In the genomic region with DNA sequence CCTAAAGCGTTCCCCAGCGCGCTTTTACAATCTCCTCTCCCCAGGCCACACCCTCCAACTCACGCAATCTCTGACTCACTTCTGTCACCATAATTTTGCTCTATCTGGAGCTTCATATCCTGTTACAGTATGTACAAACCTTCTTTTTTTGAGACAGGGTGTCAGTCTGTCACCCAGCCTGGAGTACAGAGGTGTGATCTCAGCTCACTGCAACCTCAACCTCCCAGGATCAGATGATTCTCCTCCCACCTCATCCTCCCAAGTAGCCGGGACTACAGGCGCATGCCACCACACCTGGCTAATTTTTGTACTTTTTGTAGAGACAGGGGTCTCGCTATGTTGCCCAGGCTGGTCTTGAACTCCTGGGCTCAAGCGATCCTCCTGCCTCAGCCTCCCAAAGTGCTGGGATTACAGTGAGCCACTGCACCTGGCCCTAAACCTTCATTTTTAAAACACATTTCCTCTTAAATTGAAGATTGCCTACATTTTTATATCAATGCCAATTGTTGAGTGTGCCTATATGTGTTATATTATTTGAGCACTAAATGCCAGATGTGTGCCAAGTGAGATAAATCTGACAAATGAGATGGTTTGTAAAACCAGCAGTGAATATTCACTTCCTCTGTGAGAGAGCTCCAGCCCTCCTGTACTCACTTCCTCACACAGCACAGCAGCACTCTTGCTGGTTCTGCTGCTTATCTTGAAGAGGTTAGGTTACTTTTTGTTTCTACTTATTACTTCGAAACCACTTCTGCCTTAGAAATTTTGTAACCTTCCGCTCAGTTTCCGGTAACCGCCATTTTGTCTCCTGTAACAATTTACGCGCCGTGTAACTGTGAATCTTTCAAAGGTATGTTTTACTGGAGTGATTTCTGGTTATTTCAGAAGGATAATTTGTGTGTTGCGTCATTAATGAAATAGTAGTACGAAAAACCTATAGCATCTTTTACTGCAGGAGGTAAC, we compare ENCODE assay signal across 8 cellular contexts. TPM values are rescaled to one million over a fixed set of nuclear protein-coding genes. Genes with fewer than 3 reads are reported as not detected.
DNase-seq lines count a peak whose midpoint lies in the region; ATAC-seq and TF ChIP-seq lines count a peak whose summit lies in the region.

No MANE protein-coding gene starts in this region.

- no peaks in the 10 kb centered on the region for H3K27me3 Mint-ChIP-seq in activated CD4-positive, alpha-beta T cell treated with anti-CD3 and anti-CD28 coated beads for 36 hours
- H3K27me3 Mint-ChIP-seq in Caco-2 (ENCODE audit: insufficient read depth, unreplicated experiment), result no peaks in the 10 kb centered on the region

- TF ChIP-seq CTCF in Caco-2 (IDR thresholded peaks at IDR 0.05; ENCODE audit: insufficient read depth in 1 of 2, low read depth in 1 of 2, low read length in 1 of 2, severe bottlenecking in 1 of 2, unreplicated experiment in 1 of 2), result no peak

- POLR2A ChIA-PET in activated CD4-positive, alpha-beta T cell treated with anti-CD3 and anti-CD28 coated beads for 36 hours (lab: Charles Lee), result interaction anchor here (0.8 to 1.4 kb wide), 4 partner anchors 9 to 21 kb away, joined by 3 to 11 read pairs (median 4); no protein-coding TSS in a partner anchor
- POLR2A ChIA-PET in Caco-2 (lab: Charles Lee), result no interaction called here

- ATAC-seq in Right ventricle myocardium superior (ENCODE audit: poor library complexity), result peak; percentile 77
- ATAC-seq in HG03457 (IDR thresholded peaks at IDR 0.05; ENCODE audit: unreplicated experiment), result peak; percentile 96
- peak; percentile 88 for ATAC-seq in activated CD4-positive, alpha-beta T cell treated with anti-CD3 and anti-CD28 coated beads for 36 hours

- DNase-seq in Right ventricle myocardium superior (no peak), cardiac septum (ENCODE audit: low spot score) (no peak), globus pallidus (ENCODE audit: low spot score) (peak; percentile 48), Caco-2 (no peak), A172 (ENCODE audit: low spot score) (no peak)
- peak; percentile 84 for DNase-seq in activated CD4-positive, alpha-beta T cell treated with anti-CD3 and anti-CD28 coated beads for 36 hours
- peak; percentile 45 to 58 for DNase-seq in stimulated activated CD8-positive, alpha-beta memory T cell treated with anti-CD3 and anti-CD28 coated beads, Interleukin-4, amount 100 ng/mL, for 4 hours (ENCODE audit: low read depth in 2 of 2, low spot score in 1 of 2)

- H3K9me3 ChIP-seq in Caco-2, result no peaks in the 10 kb centered on the region

- peaks cover 4% of the 10 kb centered on the region for H3K9me3 Mint-ChIP-seq in activated CD4-positive, alpha-beta T cell treated with anti-CD3 and anti-CD28 coated beads for 36 hours (ENCODE audit: low read depth)
- no peaks in the 10 kb centered on the region for H3K9me3 Mint-ChIP-seq in Caco-2 (ENCODE audit: unreplicated experiment)

- H3K4me1 ChIP-seq in Caco-2, result no peaks in the 10 kb centered on the region; the same call in 1 of the 2 replicates

- H3K36me3 ChIP-seq in Caco-2 (ENCODE audit: control insufficient read depth, insufficient read depth, low read length), result no peaks in the 10 kb centered on the region

- no peaks in the 10 kb centered on the region for H3K27me3 ChIP-seq in Caco-2 (replicated peaks; ENCODE audit: control insufficient read depth, insufficient read depth, low read length)

- H3K36me3 Mint-ChIP-seq in activated CD4-positive, alpha-beta T cell treated with anti-CD3 and anti-CD28 coated beads for 36 hours (ENCODE audit: low read depth), result peaks cover 30% of the 10 kb centered on the region
- H3K36me3 Mint-ChIP-seq in Caco-2 (ENCODE audit: insufficient read depth, unreplicated experiment), result no peaks in the 10 kb centered on the region

- H3K4me3 ChIP-seq in Caco-2 (ENCODE audit: low read depth, low read length), result no peak overlapping the region

- CTCF ChIA-PET in activated CD4-positive, alpha-beta T cell treated with anti-CD3 and anti-CD28 coated beads for 36 hours (lab: Charles Lee), result interaction anchor here (1.1 to 1.3 kb wide), 3 partner anchors 20 to 57 kb away, joined by 3 to 5 read pairs (median 4); no protein-coding TSS in a partner anchor
- CTCF ChIA-PET in Caco-2 (lab: Charles Lee), result no interaction called here

- H3K4me1 Mint-ChIP-seq in activated CD4-positive, alpha-beta T cell treated with anti-CD3 and anti-CD28 coated beads for 36 hours, result peaks cover 43% of the 10 kb centered on the region
- H3K4me1 Mint-ChIP-seq in Caco-2 (ENCODE audit: low read depth, unreplicated experiment), result peaks cover 7% of the 10 kb centered on the region

- intact Hi-C loops in Right ventricle myocardium superior (cut with DNase I), result no loop called here
- intact Hi-C loops in cardiac septum (cut with DNase I), result no loop called here
- intact Hi-C loops in activated CD4-positive, alpha-beta T cell treated with anti-CD3 and anti-CD28 coated beads for 36 hours (cut with DNase I, micrococcal nuclease), result loop anchor here (1.0 to 10.0 kb wide), 5 partner anchors 9 to 1745 kb away; partner anchors contain the start of gene SMARCA2 (in 2 of the 2)
- intact Hi-C loops in Caco-2 (cut with micrococcal nuclease; ENCODE audit: unreplicated experiment), result no loop called here

- H3K4me3 Mint-ChIP-seq in activated CD4-positive, alpha-beta T cell treated with anti-CD3 and anti-CD28 coated beads for 36 hours, result peak overlapping the region; percentile 97
- H3K4me3 Mint-ChIP-seq in Caco-2 (ENCODE audit: unreplicated experiment), result no peak overlapping the region

- no TSS peak for BruUV-seq in Caco-2 (replicated peaks; lab: Mats Ljungman, UMichigan)

- H3K27ac Mint-ChIP-seq in activated CD4-positive, alpha-beta T cell treated with anti-CD3 and anti-CD28 coated beads for 36 hours, result peak overlapping the region; percentile 98
- no peak overlapping the region for H3K27ac Mint-ChIP-seq in Caco-2 (ENCODE audit: unreplicated experiment)

RNA-seq across cellular contexts. Expression of gene DOCK8, which starts 57.9 kb away (rescaled TPM):
- 3.4 TPM for total RNA-seq in Right ventricle myocardium superior
- 2.4 TPM for total RNA-seq in cardiac septum
- 100 to 1,000 TPM; 100 to 125 TPM for total RNA-seq in activated CD4-positive, alpha-beta T cell treated with anti-CD3 and anti-CD28 coated beads for 36 hours
- 15.2 and 15.6 TPM in 2 replicates for total RNA-seq in Caco-2 (2022)
- total RNA-seq in A172 (2014; rRNA removed; shearing (Covaris generic)), result not detected in 2 replicates

Comparison
In these comparisons a context has a peak if more than half of its experiments do, and no peak if none do; other contexts are left out.
1. DNase-seq: peak in activated CD4-positive, alpha-beta T cell treated with anti-CD3 and anti-CD28 coated beads for 36 hours (single experiment), globus pallidus (single experiment) and stimulated activated CD8-positive, alpha-beta memory T cell treated with anti-CD3 and anti-CD28 coated beads, Interleukin-4, amount 100 ng/mL, for 4 hours (2 of 2); none in Right ventricle myocardium superior (single experiment), cardiac septum (single experiment), Caco-2 (0 of 2) and A172 (single experiment).
2. intact Hi-C loops: an anchor here in activated CD4-positive, alpha-beta T cell treated with anti-CD3 and anti-CD28 coated beads for 36 hours (1.0 to 10.0 kb wide); none called in Right ventricle myocardium superior, cardiac septum and Caco-2.
3. Peak in every context shown above with its lines, with median percentiles within 50 percentile points of each other: ATAC-seq.